Comparison of ENCODE assay signal across 1 cellular context in the genomic region with DNA sequence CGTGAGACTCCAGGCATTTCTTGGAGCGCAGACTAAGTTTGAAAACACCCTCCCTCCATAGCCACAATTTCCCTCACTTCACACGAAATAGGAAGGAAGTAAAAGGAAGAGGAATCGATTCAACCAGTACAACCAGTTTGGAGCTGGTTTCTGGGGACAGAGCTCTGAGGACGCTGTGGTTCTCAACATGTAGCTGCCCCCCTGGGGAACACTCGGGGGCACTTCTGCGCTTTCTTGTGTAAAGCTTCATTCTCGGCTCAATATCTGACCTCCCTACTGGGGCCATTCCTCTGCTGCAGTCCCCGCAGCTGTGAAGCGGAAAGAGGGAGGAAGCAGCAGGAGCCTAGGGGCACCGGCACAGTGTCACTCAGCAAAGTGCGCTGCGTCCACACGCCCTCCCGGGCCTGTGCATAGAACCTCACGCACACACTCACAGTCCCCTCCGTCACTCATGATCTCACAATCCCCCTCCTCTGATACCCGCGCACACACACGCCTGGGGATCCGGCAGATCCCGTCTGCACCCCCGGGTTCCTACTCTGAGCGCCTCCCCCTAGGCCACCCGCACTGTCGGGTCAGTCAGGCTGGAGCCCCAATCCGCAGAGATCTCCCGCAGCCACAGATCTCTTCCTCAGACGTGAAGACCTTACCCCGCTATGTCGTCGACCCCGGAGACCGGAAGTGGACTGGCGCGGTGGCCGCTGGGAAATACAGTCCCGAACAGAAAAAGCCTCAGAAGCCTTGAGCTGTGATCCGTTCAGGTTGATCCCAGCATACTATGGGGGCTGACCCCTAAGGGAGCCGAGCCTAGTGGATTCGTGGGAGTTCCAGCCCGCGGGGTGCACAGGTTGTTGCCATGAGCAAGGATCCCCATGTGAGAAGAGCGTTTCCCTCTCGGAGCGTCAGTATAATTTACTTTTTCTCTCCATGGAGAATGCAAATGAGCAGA.
TF ChIP-seq lines count a peak whose summit lies in the region.

A gene (minus strand): TSS at position 688 of the 949 bp plus-strand sequence. CDS start 6,190 bp downstream, outside the sequence.

TF ChIP-seq in HepG2, 621 proteins besides CTCF, POLR2A, EP300 and RAD21 (continued from another document and continues in another):
- TF ChIP-seq, protein P1, sequence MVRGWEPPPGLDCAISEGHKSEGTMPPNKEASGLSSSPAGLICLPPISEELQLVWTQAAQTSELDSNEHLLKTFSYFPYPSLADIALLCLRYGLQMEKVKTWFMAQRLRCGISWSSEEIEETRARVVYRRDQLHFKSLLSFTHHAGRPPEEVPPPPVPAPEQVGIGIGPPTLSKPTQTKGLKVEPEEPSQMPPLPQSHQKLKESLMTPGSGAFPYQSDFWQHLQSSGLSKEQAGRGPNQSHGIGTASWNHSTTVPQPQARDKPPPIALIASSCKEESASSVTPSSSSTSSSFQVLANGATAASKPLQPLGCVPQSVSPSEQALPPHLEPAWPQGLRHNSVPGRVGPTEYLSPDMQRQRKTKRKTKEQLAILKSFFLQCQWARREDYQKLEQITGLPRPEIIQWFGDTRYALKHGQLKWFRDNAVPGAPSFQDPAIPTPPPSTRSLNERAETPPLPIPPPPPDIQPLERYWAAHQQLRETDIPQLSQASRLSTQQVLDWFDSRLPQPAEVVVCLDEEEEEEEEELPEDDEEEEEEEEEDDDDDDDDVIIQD (CRISPR knock-in tag; IDR thresholded peaks at IDR 0.05; ENCODE audit: low read depth) = peak; percentile 50; the same call in 1 of the 2 replicates
- TF ChIP-seq, protein P2, sequence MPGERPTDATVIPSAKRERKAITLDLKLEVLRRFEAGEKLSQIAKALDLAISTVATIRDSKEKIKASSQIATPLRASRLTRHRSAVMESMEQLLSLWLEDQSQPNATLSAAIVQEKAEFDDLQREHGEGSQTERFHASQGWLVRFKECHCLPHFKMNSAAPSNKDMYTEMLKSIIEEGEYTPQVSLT (CRISPR knock-in tag; IDR thresholded peaks at IDR 0.05; ENCODE audit: borderline replicate concordance, low read depth) = no peak
- TF ChIP-seq, protein P3, sequence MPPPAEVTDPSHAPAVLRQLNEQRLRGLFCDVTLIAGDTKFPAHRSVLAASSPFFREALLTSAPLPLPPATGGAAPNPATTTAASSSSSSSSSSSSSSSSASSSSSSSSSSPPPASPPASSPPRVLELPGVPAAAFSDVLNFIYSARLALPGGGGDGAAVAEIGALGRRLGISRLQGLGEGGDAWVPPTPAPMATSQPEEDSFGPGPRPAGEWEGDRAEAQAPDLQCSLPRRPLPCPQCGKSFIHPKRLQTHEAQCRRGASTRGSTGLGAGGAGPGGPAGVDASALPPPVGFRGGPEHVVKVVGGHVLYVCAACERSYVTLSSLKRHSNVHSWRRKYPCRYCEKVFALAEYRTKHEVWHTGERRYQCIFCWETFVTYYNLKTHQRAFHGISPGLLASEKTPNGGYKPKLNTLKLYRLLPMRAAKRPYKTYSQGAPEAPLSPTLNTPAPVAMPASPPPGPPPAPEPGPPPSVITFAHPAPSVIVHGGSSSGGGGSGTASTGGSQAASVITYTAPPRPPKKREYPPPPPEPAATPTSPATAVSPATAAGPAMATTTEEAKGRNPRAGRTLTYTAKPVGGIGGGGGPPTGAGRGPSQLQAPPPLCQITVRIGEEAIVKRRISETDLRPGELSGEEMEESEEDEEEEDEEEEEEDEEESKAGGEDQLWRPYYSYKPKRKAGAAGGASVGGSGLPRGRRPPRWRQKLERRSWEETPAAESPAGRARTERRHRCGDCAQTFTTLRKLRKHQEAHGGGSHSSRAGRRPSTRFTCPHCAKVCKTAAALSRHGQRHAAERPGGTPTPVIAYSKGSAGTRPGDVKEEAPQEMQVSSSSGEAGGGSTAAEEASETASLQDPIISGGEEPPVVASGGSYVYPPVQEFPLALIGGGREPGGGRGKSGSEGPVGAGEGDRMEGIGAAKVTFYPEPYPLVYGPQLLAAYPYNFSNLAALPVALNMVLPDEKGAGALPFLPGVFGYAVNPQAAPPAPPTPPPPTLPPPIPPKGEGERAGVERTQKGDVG (CRISPR knock-in tag; IDR thresholded peaks at IDR 0.05; ENCODE audit: borderline replicate concordance) = no peak
- peak; percentile 45; the same call in 1 of the 2 replicates for TF ChIP-seq MIXL1 (CRISPR knock-in tag; IDR thresholded peaks at IDR 0.05)
- TF ChIP-seq, protein P4, sequence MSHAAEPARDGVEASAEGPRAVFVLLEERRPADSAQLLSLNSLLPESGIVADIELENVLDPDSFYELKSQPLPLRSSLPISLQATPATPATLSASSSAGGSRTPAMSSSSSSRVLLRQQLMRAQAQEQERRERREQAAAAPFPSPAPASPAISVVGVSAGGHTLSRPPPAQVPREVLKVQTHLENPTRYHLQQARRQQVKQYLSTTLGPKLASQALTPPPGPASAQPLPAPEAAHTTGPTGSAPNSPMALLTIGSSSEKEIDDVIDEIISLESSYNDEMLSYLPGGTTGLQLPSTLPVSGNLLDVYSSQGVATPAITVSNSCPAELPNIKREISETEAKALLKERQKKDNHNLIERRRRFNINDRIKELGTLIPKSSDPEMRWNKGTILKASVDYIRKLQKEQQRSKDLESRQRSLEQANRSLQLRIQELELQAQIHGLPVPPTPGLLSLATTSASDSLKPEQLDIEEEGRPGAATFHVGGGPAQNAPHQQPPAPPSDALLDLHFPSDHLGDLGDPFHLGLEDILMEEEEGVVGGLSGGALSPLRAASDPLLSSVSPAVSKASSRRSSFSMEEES (CRISPR knock-in tag; IDR thresholded peaks at IDR 0.05) = peak; percentile 43; the same call in 1 of the 2 replicates
- no peak for TF ChIP-seq FLYWCH1 (CRISPR knock-in tag; IDR thresholded peaks at IDR 0.05)
- TF ChIP-seq EHMT2 (IDR thresholded peaks at IDR 0.05; ENCODE audit: borderline replicate concordance, low read depth, low read length) = no peak
- TF ChIP-seq, protein P5, sequence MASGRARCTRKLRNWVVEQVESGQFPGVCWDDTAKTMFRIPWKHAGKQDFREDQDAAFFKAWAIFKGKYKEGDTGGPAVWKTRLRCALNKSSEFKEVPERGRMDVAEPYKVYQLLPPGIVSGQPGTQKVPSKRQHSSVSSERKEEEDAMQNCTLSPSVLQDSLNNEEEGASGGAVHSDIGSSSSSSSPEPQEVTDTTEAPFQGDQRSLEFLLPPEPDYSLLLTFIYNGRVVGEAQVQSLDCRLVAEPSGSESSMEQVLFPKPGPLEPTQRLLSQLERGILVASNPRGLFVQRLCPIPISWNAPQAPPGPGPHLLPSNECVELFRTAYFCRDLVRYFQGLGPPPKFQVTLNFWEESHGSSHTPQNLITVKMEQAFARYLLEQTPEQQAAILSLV (CRISPR knock-in tag; IDR thresholded peaks at IDR 0.05; ENCODE audit: borderline replicate concordance) = 0 out of 2 replicates have a peak, but pooled peaks have one; percentile 61
- no peak for TF ChIP-seq ZNF746 (CRISPR knock-in tag; IDR thresholded peaks at IDR 0.05)
- TF ChIP-seq RORA (CRISPR knock-in tag; IDR thresholded peaks at IDR 0.05) = no peak
- TF ChIP-seq, protein P6, sequence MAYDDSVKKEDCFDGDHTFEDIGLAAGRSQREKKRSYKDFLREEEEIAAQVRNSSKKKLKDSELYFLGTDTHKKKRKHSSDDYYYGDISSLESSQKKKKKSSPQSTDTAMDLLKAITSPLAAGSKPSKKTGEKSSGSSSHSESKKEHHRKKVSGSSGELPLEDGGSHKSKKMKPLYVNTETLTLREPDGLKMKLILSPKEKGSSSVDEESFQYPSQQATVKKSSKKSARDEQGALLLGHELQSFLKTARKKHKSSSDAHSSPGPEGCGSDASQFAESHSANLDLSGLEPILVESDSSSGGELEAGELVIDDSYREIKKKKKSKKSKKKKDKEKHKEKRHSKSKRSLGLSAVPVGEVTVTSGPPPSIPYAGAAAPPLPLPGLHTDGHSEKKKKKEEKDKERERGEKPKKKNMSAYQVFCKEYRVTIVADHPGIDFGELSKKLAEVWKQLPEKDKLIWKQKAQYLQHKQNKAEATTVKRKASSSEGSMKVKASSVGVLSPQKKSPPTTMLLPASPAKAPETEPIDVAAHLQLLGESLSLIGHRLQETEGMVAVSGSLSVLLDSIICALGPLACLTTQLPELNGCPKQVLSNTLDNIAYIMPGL (CRISPR knock-in tag; IDR thresholded peaks at IDR 0.05; ENCODE audit: borderline replicate concordance in 1 of 2, low read depth in 1 of 2) = peak in 1 of 2 experiments; percentile 84; a peak in 1 of 4 replicates
- TF ChIP-seq, protein P7, sequence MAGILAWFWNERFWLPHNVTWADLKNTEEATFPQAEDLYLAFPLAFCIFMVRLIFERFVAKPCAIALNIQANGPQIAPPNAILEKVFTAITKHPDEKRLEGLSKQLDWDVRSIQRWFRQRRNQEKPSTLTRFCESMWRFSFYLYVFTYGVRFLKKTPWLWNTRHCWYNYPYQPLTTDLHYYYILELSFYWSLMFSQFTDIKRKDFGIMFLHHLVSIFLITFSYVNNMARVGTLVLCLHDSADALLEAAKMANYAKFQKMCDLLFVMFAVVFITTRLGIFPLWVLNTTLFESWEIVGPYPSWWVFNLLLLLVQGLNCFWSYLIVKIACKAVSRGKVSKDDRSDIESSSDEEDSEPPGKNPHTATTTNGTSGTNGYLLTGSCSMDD (CRISPR knock-in tag; IDR thresholded peaks at IDR 0.05) = no peak
- peak; percentile 44; the same call in 1 of the 3 replicates for TF ChIP-seq MXI1 (IDR thresholded peaks at IDR 0.05; ENCODE audit: borderline replicate concordance, low read depth, low read length)
- TF ChIP-seq FOXP1 (IDR thresholded peaks at IDR 0.05) = no peak
- no peak for TF ChIP-seq FOXP1 (CRISPR knock-in tag; IDR thresholded peaks at IDR 0.05)
- no peak for TF ChIP-seq GTF3A (CRISPR knock-in tag; conservative IDR thresholded peaks at IDR 0.05)
- TF ChIP-seq NFYB (CRISPR knock-in tag; IDR thresholded peaks at IDR 0.05) = peak; percentile 39
- no peak for TF ChIP-seq MTA3 (CRISPR knock-in tag; IDR thresholded peaks at IDR 0.05)
- TF ChIP-seq SAP130 (CRISPR knock-in tag; IDR thresholded peaks at IDR 0.05; ENCODE audit: low read depth) = peak; percentile 76
- TF ChIP-seq ZNF619 (CRISPR knock-in tag; IDR thresholded peaks at IDR 0.05) = no peak
- TF ChIP-seq, protein P8, sequence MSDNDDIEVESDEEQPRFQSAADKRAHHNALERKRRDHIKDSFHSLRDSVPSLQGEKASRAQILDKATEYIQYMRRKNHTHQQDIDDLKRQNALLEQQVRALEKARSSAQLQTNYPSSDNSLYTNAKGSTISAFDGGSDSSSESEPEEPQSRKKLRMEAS (IDR thresholded peaks at IDR 0.05) = peak; percentile 55
- TF ChIP-seq, protein P9, sequence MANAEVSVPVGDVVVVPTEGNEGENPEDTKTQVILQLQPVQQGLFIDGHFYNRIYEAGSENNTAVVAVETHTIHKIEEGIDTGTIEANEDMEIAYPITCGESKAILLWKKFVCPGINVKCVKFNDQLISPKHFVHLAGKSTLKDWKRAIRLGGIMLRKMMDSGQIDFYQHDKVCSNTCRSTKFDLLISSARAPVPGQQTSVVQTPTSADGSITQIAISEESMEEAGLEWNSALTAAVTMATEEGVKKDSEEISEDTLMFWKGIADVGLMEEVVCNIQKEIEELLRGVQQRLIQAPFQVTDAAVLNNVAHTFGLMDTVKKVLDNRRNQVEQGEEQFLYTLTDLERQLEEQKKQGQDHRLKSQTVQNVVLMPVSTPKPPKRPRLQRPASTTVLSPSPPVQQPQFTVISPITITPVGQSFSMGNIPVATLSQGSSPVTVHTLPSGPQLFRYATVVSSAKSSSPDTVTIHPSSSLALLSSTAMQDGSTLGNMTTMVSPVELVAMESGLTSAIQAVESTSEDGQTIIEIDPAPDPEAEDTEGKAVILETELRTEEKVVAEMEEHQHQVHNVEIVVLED (CRISPR knock-in tag; IDR thresholded peaks at IDR 0.05; ENCODE audit: borderline replicate concordance) = peak; percentile 79; the same call in 1 of the 2 replicates
- no peak for TF ChIP-seq ZBTB38 (CRISPR knock-in tag; IDR thresholded peaks at IDR 0.05)
- TF ChIP-seq SP5 (CRISPR knock-in tag; IDR thresholded peaks at IDR 0.05; ENCODE audit: borderline replicate concordance, low read depth) = no peak
- peak; percentile 84 for TF ChIP-seq PHF8 (CRISPR knock-in tag; IDR thresholded peaks at IDR 0.05)
- TF ChIP-seq RFXANK (CRISPR knock-in tag; IDR thresholded peaks at IDR 0.05) = no peak
- no peak for TF ChIP-seq MED8 (CRISPR knock-in tag; IDR thresholded peaks at IDR 0.05; ENCODE audit: insufficient replicate concordance)
- no peak for TF ChIP-seq FOXK2 (IDR thresholded peaks at IDR 0.05)
- TF ChIP-seq, protein P10, sequence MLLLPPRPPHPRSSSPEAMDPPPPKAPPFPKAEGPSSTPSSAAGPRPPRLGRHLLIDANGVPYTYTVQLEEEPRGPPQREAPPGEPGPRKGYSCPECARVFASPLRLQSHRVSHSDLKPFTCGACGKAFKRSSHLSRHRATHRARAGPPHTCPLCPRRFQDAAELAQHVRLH (CRISPR knock-in tag; IDR thresholded peaks at IDR 0.05; ENCODE audit: borderline replicate concordance, low read depth) = peak; percentile 74; the same call in 1 of the 2 replicates
- no peak for TF ChIP-seq ZFP36 (IDR thresholded peaks at IDR 0.05; ENCODE audit: borderline replicate concordance, low read depth, low read length, partially characterized antibody)
